ENCODE assay signal across 1 cellular context in the genomic region with DNA sequence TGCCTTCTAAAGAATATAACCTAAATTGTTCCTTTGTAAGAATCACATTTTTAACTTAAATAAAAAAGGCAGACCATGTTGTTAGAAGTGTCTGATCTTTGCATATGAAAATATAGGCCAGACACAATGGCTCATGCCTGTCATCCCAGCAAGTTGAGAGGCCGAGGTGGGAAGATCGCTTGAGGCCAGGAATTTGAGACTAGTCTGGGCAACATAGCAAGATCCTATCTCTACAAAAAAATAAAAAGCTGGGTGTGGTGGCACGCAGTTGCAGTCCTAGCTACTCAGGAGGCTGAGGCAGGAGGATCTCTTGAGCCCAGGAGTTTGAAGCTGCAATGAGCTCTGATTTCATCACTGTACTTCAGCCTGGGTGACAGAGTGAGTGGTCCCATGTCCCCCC.
TF ChIP-seq lines count a peak whose summit lies in the region.

No MANE protein-coding gene starts in this region.

TF ChIP-seq in HCT116, 20 proteins besides CTCF, POLR2A, EP300 and RAD21:
- TF ChIP-seq ZFX (IDR thresholded peaks at IDR 0.05), result no peak
